In genomic region chr13:34458756-34459462, GRCh38 we compare ENCODE assay signal across 15 cellular contexts.
DNase-seq lines count a peak whose midpoint lies in the region; ATAC-seq, FAIRE-seq and TF ChIP-seq lines count a peak whose summit lies in the region.
"Had no signal": no experiment of that assay in that cellular context is flagged by ENCODE, and none has a peak within 500 bp of the region (broad histone marks: within the 10 kb centered on the region; RNA-seq: fewer than 3 reads in every experiment).

No MANE protein-coding gene starts in this region.

- no peaks in the 10 kb centered on the region for H3K4me1 Mint-ChIP-seq in naive thymus-derived CD8-positive, alpha-beta T cell
- H3K4me1 Mint-ChIP-seq: activated CD8-positive, alpha-beta memory T cell treated with anti-CD3 and anti-CD28 coated beads, Interleukin-2, amount 10 ng/mL, durations not matched to agents 7 days and 5 days; B cell had no signal

- intact Hi-C loops in esophagus muscularis mucosa (cut with DNase I) = no loop called here

- no peak overlapping the region for H3K27ac Mint-ChIP-seq in naive thymus-derived CD8-positive, alpha-beta T cell
- H3K27ac Mint-ChIP-seq: activated CD8-positive, alpha-beta memory T cell treated with anti-CD3 and anti-CD28 coated beads, Interleukin-2, amount 10 ng/mL, durations not matched to agents 7 days and 5 days; B cell; effector memory CD8-positive, alpha-beta T cell had no signal

- no peak overlapping the region for H3K4me3 ChIP-seq in esophagus muscularis mucosa
- H3K4me3 ChIP-seq in osteoblast (ENCODE audit: insufficient read depth, low read length) = no peak overlapping the region

- no peak for TF ChIP-seq POLR2A in esophagus muscularis mucosa (IDR thresholded peaks at IDR 0.05; ENCODE audit: low read depth)

- no peak overlapping the region for H3K4me2 ChIP-seq in osteoblast (ENCODE audit: insufficient read depth, low read length)

- no peak for TF ChIP-seq CTCF in esophagus muscularis mucosa (IDR thresholded peaks at IDR 0.05)
- TF ChIP-seq CTCF in osteoblast (IDR thresholded peaks at IDR 0.05; ENCODE audit: extremely low read depth, low read depth, low read length) = no peak

- no peaks in the 10 kb centered on the region for H3K36me3 ChIP-seq in esophagus muscularis mucosa
- H3K36me3 ChIP-seq in osteoblast (ENCODE audit: insufficient read depth, low read length) = no peaks in the 10 kb centered on the region
- H3K36me3 ChIP-seq: WERI-Rb-1 had no signal

- no peaks in the 10 kb centered on the region for H3K79me2 ChIP-seq in osteoblast (ENCODE audit: insufficient read depth, low read length)

- no peak overlapping the region for H2AFZ ChIP-seq in osteoblast (ENCODE audit: low read length)

- whole genome bisulfite sequencing in esophagus muscularis mucosa = 27% methylated on average over 3 of the region's 3 CpGs

- H3K9me3 ChIP-seq in esophagus muscularis mucosa = no peaks in the 10 kb centered on the region
- H3K9me3 ChIP-seq in osteoblast (ENCODE audit: low read depth, low read length) = no peaks in the 10 kb centered on the region

- DNase-seq in DMS79 (lab: John Stamatoyannopoulos, UW) (peak; percentile 53), NCI-H2196 (lab: John Stamatoyannopoulos, UW; ENCODE audit: unreplicated experiment) (peak; percentile 8), esophagus muscularis mucosa (ENCODE audit: extremely low spot score) (peak; percentile 75), osteoblast (ENCODE audit: insufficient read length, low spot score, missing footprints) (peak; percentile 52), G401 (ENCODE audit: low spot score) (no peak), RCC 7860 (ENCODE audit: low spot score) (no peak)
- DNase-seq in activated effector memory CD4-positive, alpha-beta T cell treated with Interleukin-2 at 50 U/mL for 16 hours = no peak
- no peak for DNase-seq in naive thymus-derived CD8-positive, alpha-beta T cell
- DNase-seq: activated CD8-positive, alpha-beta memory T cell treated with anti-CD3 and anti-CD28 coated beads, Interleukin-2, amount 10 ng/mL, durations not matched to agents 7 days and 5 days; activated gamma-delta T cell treated with Interleukin-2 at 50 U/mL for 16 hours; effector memory CD8-positive, alpha-beta T cell; NCI-H1694; SW 1271; WERI-Rb-1 had no signal

- H3K36me3 Mint-ChIP-seq in naive thymus-derived CD8-positive, alpha-beta T cell = no peaks in the 10 kb centered on the region
- H3K36me3 Mint-ChIP-seq: activated CD8-positive, alpha-beta memory T cell treated with anti-CD3 and anti-CD28 coated beads, Interleukin-2, amount 10 ng/mL, durations not matched to agents 7 days and 5 days had no signal

- no peaks in the 10 kb centered on the region for H4K20me1 ChIP-seq in osteoblast (ENCODE audit: insufficient read depth, low read length)

- peaks cover 0 to 5% (median 0%) of the 10 kb centered on the region in 5 donors for H3K27me3 Mint-ChIP-seq in naive thymus-derived CD8-positive, alpha-beta T cell
- H3K27me3 Mint-ChIP-seq: activated CD8-positive, alpha-beta memory T cell treated with anti-CD3 and anti-CD28 coated beads, Interleukin-2, amount 10 ng/mL, durations not matched to agents 7 days and 5 days; B cell; effector memory CD8-positive, alpha-beta T cell had no signal

- peak overlapping the region in 1 of 4 donors; percentile 31 for H3K27ac ChIP-seq in esophagus muscularis mucosa (replicated peaks in 1 of 4)
- no peak overlapping the region for H3K27ac ChIP-seq in osteoblast (ENCODE audit: low read depth, low read length)
- H3K27ac ChIP-seq: WERI-Rb-1 had no signal

- POLR2A ChIA-PET in naive thymus-derived CD8-positive, alpha-beta T cell (lab: Charles Lee) = no interaction called here

- no peaks in the 10 kb centered on the region for H3K27me3 ChIP-seq in esophagus muscularis mucosa
- H3K27me3 ChIP-seq in osteoblast (ENCODE audit: insufficient read depth, low read length) = no peaks in the 10 kb centered on the region

- no peak for ATAC-seq in naive thymus-derived CD8-positive, alpha-beta T cell
- ATAC-seq: activated CD8-positive, alpha-beta memory T cell treated with anti-CD3 and anti-CD28 coated beads, Interleukin-2, amount 10 ng/mL, durations not matched to agents 7 days and 5 days; effector memory CD8-positive, alpha-beta T cell had no signal

- peaks cover 0 to 18% (median 0%) of the 10 kb centered on the region in 9 donors for H3K9me3 Mint-ChIP-seq in naive thymus-derived CD8-positive, alpha-beta T cell

- H3K4me1 ChIP-seq in esophagus muscularis mucosa = peaks cover 4 to 23% (median 14%) of the 10 kb centered on the region in 4 donors
- peaks cover 6% of the 10 kb centered on the region for H3K4me1 ChIP-seq in osteoblast (ENCODE audit: insufficient read depth, low read length)

- TF ChIP-seq EP300 in esophagus muscularis mucosa (IDR thresholded peaks at IDR 0.05) = no peak

- in situ Hi-C loops in G401 (cut with HindIII; ENCODE audit: low sequenced_read_pairs) = no loop called here

- no peak for FAIRE-seq in RCC 7860 (lab: Jason Lieb, UNC)

- no peak overlapping the region for H3K4me3 Mint-ChIP-seq in naive thymus-derived CD8-positive, alpha-beta T cell
- H3K4me3 Mint-ChIP-seq: activated CD8-positive, alpha-beta memory T cell treated with anti-CD3 and anti-CD28 coated beads, Interleukin-2, amount 10 ng/mL, durations not matched to agents 7 days and 5 days; B cell; effector memory CD8-positive, alpha-beta T cell had no signal

Comparison
In these comparisons a context has a peak if more than half of its experiments do, and no peak if none do; other contexts are left out.
1. DNase-seq: peak in DMS79 (single experiment), NCI-H2196 (single experiment), esophagus muscularis mucosa (single experiment) and osteoblast (single experiment); none in activated effector memory CD4-positive, alpha-beta T cell treated with Interleukin-2 at 50 U/mL for 16 hours (single experiment), G401 (single experiment), RCC 7860 (single experiment) and naive thymus-derived CD8-positive, alpha-beta T cell (0 of 10).